In genomic region chr12:61107118-61107517, GRCh38 we compare ENCODE assay signal across 25 cellular contexts.
"Had no signal": no experiment of that assay in that cellular context is flagged by ENCODE, and none has a peak within 500 bp of the region (broad histone marks: within the 10 kb centered on the region; RNA-seq: fewer than 3 reads in every experiment).

No MANE protein-coding gene starts in this region.

- H3K27me3 ChIP-seq: stomach, suprapubic skin, testis, thyroid gland, tibial artery, tibial nerve, transverse colon, upper lobe of left lung, upper lobe of right lung, uterus, vagina had no signal

- H3K27ac ChIP-seq: stomach, suprapubic skin, testis, thoracic aorta, thyroid gland, tibial artery, tibial nerve, transverse colon, upper lobe of left lung, upper lobe of right lung, uterus, vagina had no signal

- FAIRE-seq: urothelium cell line had no signal

- H3K36me3 ChIP-seq: stomach, suprapubic skin, thoracic aorta, thyroid gland, tibial artery, tibial nerve, transverse colon, upper lobe of left lung, upper lobe of right lung, uterus, vagina had no signal

- DNase-seq: stimulated activated CD4-positive, alpha-beta T cell treated with anti-CD3 and anti-CD28 coated beads, Interleukin-2, amount 100 ng/mL, for 48 hours; stimulated activated CD4-positive, alpha-beta T cell treated with anti-CD3 and anti-CD28 coated beads, Interleukin-4, amount 100 ng/mL, for 1 hour; stimulated activated CD4-positive, alpha-beta T cell treated with anti-CD3 and anti-CD28 coated beads, Interleukin-4, amount 100 ng/mL, for 24 hours; stimulated activated CD4-positive, alpha-beta T cell treated with anti-CD3 and anti-CD28 coated beads, Interleukin-4, amount 100 ng/mL, for 4 hours; stimulated activated CD8-positive, alpha-beta memory T cell treated with anti-CD3 and anti-CD28 coated beads, Interleukin-4, amount 100 ng/mL, for 48 hours; stimulated activated naive B cell treated with anti-CD40 and anti-IgM and Interleukin-4, amounts not matched to agents 10 μg/mL and 1 μg/mL and 100 μg/mL, for 72 hours; stimulated activated naive CD4-positive, alpha-beta T cell; stimulated activated naive CD4-positive, alpha-beta T cell treated with Interleukin-2 at 50 U/mL for 16 hours; stimulated activated naive CD8-positive, alpha-beta T cell treated with anti-CD3 and anti-CD28 coated beads, Interleukin-15, amount 100 ng/mL, for 72 hours; stimulated activated naive CD8-positive, alpha-beta T cell treated with anti-CD3 and anti-CD28 coated beads, Interleukin-15, Interleukin-2, amounts not matched to agents 100 U/mL and 50 U/mL, for 24 hours; stomach; substantia nigra; testis; thyroid gland; tibial artery; transverse colon; trophoblast cell; upper lobe of left lung; upper lobe of right lung; uterus had no signal

- H3K9me3 ChIP-seq: testis, thyroid gland, uterus, vagina had no signal

- H3K4me3 ChIP-seq: stomach, suprapubic skin, testis, thoracic aorta, thyroid gland, tibial artery, tibial nerve, transverse colon, upper lobe of left lung, upper lobe of right lung, uterus, vagina had no signal
